ENCODE assay signal across 10 cellular contexts in genomic region chr6:139030211-139030530, GRCh38. TPM values are rescaled to one million over a fixed set of nuclear protein-coding genes. Genes with fewer than 3 reads are reported as not detected.
DNase-seq lines count a peak whose midpoint lies in the region; ATAC-seq and TF ChIP-seq lines count a peak whose summit lies in the region.
"Had no signal": no experiment of that assay in that cellular context is flagged by ENCODE, and none has a peak within 500 bp of the region (broad histone marks: within the 10 kb centered on the region; RNA-seq: fewer than 3 reads in every experiment).

No MANE protein-coding gene starts in this region.

- no peak overlapping the region for H4K91ac ChIP-seq in IMR-90 (ENCODE audit: insufficient read depth, low read depth, low read length)

- in situ Hi-C loops in IMR-90 (cut with MboI; ENCODE audit: low sequenced_read_pairs): no loop called here

- H3K36me3 ChIP-seq in BLaER1 treated with 17β-estradiol and CSF1 and Interleukin-3, amounts not matched to agents 10 nM and 100 nM: peaks cover 21 to 33% (median 27%) of the 10 kb centered on the region in 11 experiments
- H3K36me3 ChIP-seq in IMR-90 (ENCODE audit: control insufficient read depth, insufficient read depth, low read length): peaks cover 8% of the 10 kb centered on the region
- H3K36me3 ChIP-seq in muscle layer of duodenum (ENCODE audit: control insufficient read depth in 1 of 2, insufficient read depth in 2 of 2, low read length in 2 of 2): peaks cover 0 to 6% of the 10 kb centered on the region in 2 donors

- peaks cover 11% of the 10 kb centered on the region; the same call in 1 of the 2 replicates for H3K9me1 ChIP-seq in IMR-90 (ENCODE audit: insufficient read depth, low read length)

- no peaks in the 10 kb centered on the region for H3K9me3 ChIP-seq in BLaER1 treated with 17β-estradiol and CSF1 and Interleukin-3, amounts not matched to agents 10 nM and 100 nM (replicated peaks in 1 of 11)
- H3K9me3 ChIP-seq in IMR-90 (ENCODE audit: control insufficient read depth, insufficient read depth, low read length): no peaks in the 10 kb centered on the region
- H3K9me3 ChIP-seq in muscle layer of duodenum (ENCODE audit: control insufficient read depth in 1 of 2, low read length in 2 of 2): no peaks in the 10 kb centered on the region

- H3K18ac ChIP-seq in IMR-90 (ENCODE audit: low read depth, low read length): no peak overlapping the region

- H2BK15ac ChIP-seq in IMR-90 (ENCODE audit: low read depth, low read length): no peak overlapping the region

- H4K8ac ChIP-seq in IMR-90 (ENCODE audit: low read depth in 2 of 2, low read length in 2 of 2): peak overlapping the region; percentile 44 to 77; a peak in 2 of 4 replicates

- H3K4me2 ChIP-seq in BLaER1 treated with 17β-estradiol and CSF1 and Interleukin-3, amounts not matched to agents 10 nM and 100 nM: peak overlapping the region; percentile 82 to 96 (median 92)
- H3K4me2 ChIP-seq in IMR-90 (ENCODE audit: low read depth, low read length): peak overlapping the region; percentile 100

- H2AK5ac ChIP-seq in IMR-90 (ENCODE audit: low read depth, low read length): no peak overlapping the region

- no peak overlapping the region for H2BK5ac ChIP-seq in IMR-90 (ENCODE audit: low read depth, low read length, poor library complexity, severe bottlenecking)

- H3K27me3 Mint-ChIP-seq in activated naive CD8-positive, alpha-beta T cell treated with anti-CD3 and anti-CD28 coated beads, Interleukin-2, amount 50 U/mL, for 24 hours: no peaks in the 10 kb centered on the region
- H3K27me3 Mint-ChIP-seq: stimulated activated naive CD8-positive, alpha-beta T cell treated with anti-CD3 and anti-CD28 coated beads, Interleukin-15, Interleukin-2, amounts not matched to agents 100 ng/mL and 50 ng/mL, for 24 hours had no signal

- no peaks in the 10 kb centered on the region for H3K27me3 ChIP-seq in BLaER1 treated with 17β-estradiol and CSF1 and Interleukin-3, amounts not matched to agents 10 nM and 100 nM
- H3K27me3 ChIP-seq in IMR-90 (ENCODE audit: control insufficient read depth, insufficient read depth, low read length) (no peaks in the 10 kb centered on the region), muscle layer of duodenum (ENCODE audit: low read depth, low read length) (no peaks in the 10 kb centered on the region)

- WGBS in IMR-90 (ENCODE audit: extremely low coverage in 2 of 2, insufficient read length in 1 of 2), 2 experiments: no CpG with 5 or more reads among the region's 2 CpGs

- TF ChIP-seq CTCF in IMR-90 (conservative IDR thresholded peaks at IDR 0.05; ENCODE audit: low read depth, low read length): no peak

- no peak overlapping the region for H3K14ac ChIP-seq in IMR-90 (replicated peaks; ENCODE audit: low read depth, low read length)

- H3K9ac ChIP-seq in BLaER1 treated with 17β-estradiol and CSF1 and Interleukin-3, amounts not matched to agents 10 nM and 100 nM: peak overlapping the region; percentile 88 to 99 (median 97)
- H3K9ac ChIP-seq in IMR-90 (ENCODE audit: low read depth, low read length): no peak overlapping the region

- dilution Hi-C loops in IMR-90 (cut with HindIII; ENCODE audit: low sequenced_read_pairs, unreplicated experiment): no loop called here

- POLR2A ChIA-PET in IMR-90 (lab: Charles Lee; ENCODE audit: unreplicated experiment): no interaction called here

- H3K4me1 ChIP-seq in BLaER1 treated with 17β-estradiol and CSF1 and Interleukin-3, amounts not matched to agents 10 nM and 100 nM: peaks cover 42 to 66% (median 47%) of the 10 kb centered on the region in 10 experiments
- H3K4me1 ChIP-seq in IMR-90 (ENCODE audit: control insufficient read depth, insufficient read depth, low read length) (no peaks in the 10 kb centered on the region; the same call in 1 of the 2 replicates), muscle layer of duodenum (ENCODE audit: control insufficient read depth in 1 of 2, insufficient read depth in 2 of 2, low read length in 2 of 2) (peaks cover 8 to 11% of the 10 kb centered on the region in 2 donors)

- ATAC-seq in IMR-90 (ENCODE audit: low read depth): no peak
- ATAC-seq in HG03432 (IDR thresholded peaks at IDR 0.05; ENCODE audit: unreplicated experiment): no peak
- no peak for ATAC-seq in activated naive CD8-positive, alpha-beta T cell treated with anti-CD3 and anti-CD28 coated beads, Interleukin-2, amount 50 U/mL, for 24 hours

- no peak overlapping the region for H3K27ac Mint-ChIP-seq in activated naive CD8-positive, alpha-beta T cell treated with anti-CD3 and anti-CD28 coated beads, Interleukin-2, amount 50 U/mL, for 24 hours
- H3K27ac Mint-ChIP-seq: stimulated activated naive CD8-positive, alpha-beta T cell treated with anti-CD3 and anti-CD28 coated beads, Interleukin-15, Interleukin-2, amounts not matched to agents 100 ng/mL and 50 ng/mL, for 24 hours had no signal

- H3K23ac ChIP-seq in IMR-90 (ENCODE audit: low read depth, low read length): no peak overlapping the region

- no peak overlapping the region for H2BK20ac ChIP-seq in IMR-90 (ENCODE audit: low read depth, low read length)

- H2AFZ ChIP-seq in IMR-90 (replicated peaks; ENCODE audit: low read length, poor library complexity): no peak overlapping the region

- peaks cover 26% of the 10 kb centered on the region for H3K4me1 Mint-ChIP-seq in activated naive CD8-positive, alpha-beta T cell treated with anti-CD3 and anti-CD28 coated beads, Interleukin-2, amount 50 U/mL, for 24 hours

- H4K5ac ChIP-seq in IMR-90 (ENCODE audit: low read depth, low read length): no peak overlapping the region

- no peak overlapping the region for H3K56ac ChIP-seq in IMR-90 (ENCODE audit: extremely low read depth, insufficient read depth, low read length)

- H3K27ac ChIP-seq in BLaER1 treated with 17β-estradiol and CSF1 and Interleukin-3, amounts not matched to agents 10 nM and 100 nM: peak overlapping the region; percentile 90 to 99 (median 96)
- no peak overlapping the region for H3K27ac ChIP-seq in IMR-90 (ENCODE audit: insufficient read depth, low read length)
- H3K27ac ChIP-seq in muscle layer of duodenum (ENCODE audit: low read length): peak overlapping the region; percentile 83

- intact Hi-C loops in IMR-90 (cut with micrococcal nuclease): loop anchor here (5.0 kb wide), 1 partner anchor 332 kb away; no protein-coding TSS in a partner anchor

- H3K4ac ChIP-seq in IMR-90 (ENCODE audit: low read depth, low read length): no peak overlapping the region

- H2AK9ac ChIP-seq in IMR-90 (replicated peaks; ENCODE audit: low read depth, low read length, poor library complexity): no peak overlapping the region

- H4K20me1 ChIP-seq in BLaER1 treated with 17β-estradiol and CSF1 and Interleukin-3, amounts not matched to agents 10 nM and 100 nM: peaks cover 14 to 55% (median 33%) of the 10 kb centered on the region in 11 experiments; a peak in 20 of 22 replicates
- H4K20me1 ChIP-seq in IMR-90 (ENCODE audit: insufficient read depth, low read length): peaks cover 6% of the 10 kb centered on the region; the same call in 1 of the 2 replicates

- peak overlapping the region; percentile 81 to 99 (median 90) for H3K4me3 ChIP-seq in BLaER1 treated with 17β-estradiol and CSF1 and Interleukin-3, amounts not matched to agents 10 nM and 100 nM
- H3K4me3 ChIP-seq in IMR-90 (ENCODE audit: insufficient read depth, low read depth, low read length) (peak overlapping the region; percentile 98), muscle layer of duodenum (ENCODE audit: low read depth in 1 of 2, low read length in 2 of 2) (peak overlapping the region; percentile 88 to 91)

- peaks cover 10 to 46% of the 10 kb centered on the region in 2 experiments for H3K79me1 ChIP-seq in IMR-90 (ENCODE audit: low read depth in 1 of 2, low read length in 2 of 2)

- no peak for TF ChIP-seq POLR2A in IMR-90 (IDR thresholded peaks at IDR 0.05; ENCODE audit: low read depth, low read length)

- CTCF ChIA-PET in IMR-90 (lab: Yijun Ruan, JAX): no interaction called here

- no TSS peak for BruUV-seq in IMR-90 (replicated peaks; lab: Mats Ljungman, UMichigan)

- H2BK120ac ChIP-seq in IMR-90 (ENCODE audit: low read depth, low read length): no peak overlapping the region

- H3K36me3 Mint-ChIP-seq in activated naive CD8-positive, alpha-beta T cell treated with anti-CD3 and anti-CD28 coated beads, Interleukin-2, amount 50 U/mL, for 24 hours (ENCODE audit: low read depth): peaks cover 22% of the 10 kb centered on the region

- no peak for TF ChIP-seq RAD21 in IMR-90 (IDR thresholded peaks at IDR 0.05; ENCODE audit: low read length)

- no peaks in the 10 kb centered on the region for H3K9me3 Mint-ChIP-seq in activated naive CD8-positive, alpha-beta T cell treated with anti-CD3 and anti-CD28 coated beads, Interleukin-2, amount 50 U/mL, for 24 hours
- H3K9me3 Mint-ChIP-seq: stimulated activated naive CD8-positive, alpha-beta T cell treated with anti-CD3 and anti-CD28 coated beads, Interleukin-15, Interleukin-2, amounts not matched to agents 100 ng/mL and 50 ng/mL, for 24 hours had no signal

- H3K4me3 Mint-ChIP-seq in activated naive CD8-positive, alpha-beta T cell treated with anti-CD3 and anti-CD28 coated beads, Interleukin-2, amount 50 U/mL, for 24 hours: no peak overlapping the region
- H3K4me3 Mint-ChIP-seq: stimulated activated naive CD8-positive, alpha-beta T cell treated with anti-CD3 and anti-CD28 coated beads, Interleukin-15, Interleukin-2, amounts not matched to agents 100 ng/mL and 50 ng/mL, for 24 hours had no signal

- DNase-seq in IMR-90: no peak
- DNase-seq in dermis blood vessel endothelial cell: peak; percentile 17
- DNase-seq in stimulated activated CD4-positive, alpha-beta T cell treated with anti-CD3 and anti-CD28 coated beads, Interleukin-2, amount 100 ng/mL, for 48 hours: no peak
- DNase-seq in activated naive CD8-positive, alpha-beta T cell treated with anti-CD3 and anti-CD28 coated beads, Interleukin-2, amount 50 U/mL, for 24 hours: no peak
- no peak for DNase-seq in kidney glomerular epithelial cell (lab: John Stamatoyannopoulos, UW)
- DNase-seq: activated CD8-positive, alpha-beta memory T cell treated with anti-CD3 and anti-CD28 coated beads, Interleukin-2, amount 50 U/mL, for 48 hours had no signal

RNA-seq across cellular contexts. Expression of gene ABRACL, which starts 1.6 kb away (rescaled TPM):
- total RNA-seq in IMR-90 (2012; rRNA removed): 16.0 and 42.8 TPM in 2 replicates
- 27.5 and 27.9 TPM in 2 replicates for polyA plus RNA-seq in IMR-90 (2012; rRNA removed)
- 5.8 and 7.6 TPM in 2 replicates for polyA plus RNA-seq in IMR-90 (2012; cell fraction: cytosol; rRNA removed)
- 2.0 and 6.9 TPM in 2 replicates for polyA plus RNA-seq in IMR-90 (2012; cell fraction: nucleus; rRNA removed; ENCODE audit: low replicate concordance)
- total RNA-seq in dermis blood vessel endothelial cell: 41.0 and 41.9 TPM in 2 replicates

RNA-seq across cellular contexts. Expression of gene REPS1, which starts 42.1 kb away (rescaled TPM):
- 21.1 and 21.9 TPM in 2 replicates for total RNA-seq in IMR-90 (2012; rRNA removed)
- polyA plus RNA-seq in IMR-90 (2012; rRNA removed): 24.2 and 26.3 TPM in 2 replicates
- 8.4 and 9.4 TPM in 2 replicates for polyA plus RNA-seq in IMR-90 (2012; cell fraction: cytosol; rRNA removed)
- polyA plus RNA-seq in IMR-90 (2012; cell fraction: nucleus; rRNA removed; ENCODE audit: low replicate concordance): 14.5 and 47.7 TPM in 2 replicates
- 25.4 and 29.5 TPM in 2 replicates for total RNA-seq in dermis blood vessel endothelial cell
